In genomic region chr15:60328852-60329443, GRCh38 we compare ENCODE assay signal across 8 cellular contexts.
DNase-seq lines count a peak whose midpoint lies in the region; ATAC-seq and TF ChIP-seq lines count a peak whose summit lies in the region.

No MANE protein-coding gene starts in this region.

- no peak overlapping the region for H3K4me3 Mint-ChIP-seq in brain

- H3K36me3 Mint-ChIP-seq in brain: no peaks in the 10 kb centered on the region

- peaks cover 0 to 4% (median 3%) of the 10 kb centered on the region in 5 experiments for H3K9me3 Mint-ChIP-seq in brain

- H3K4me1 Mint-ChIP-seq in brain: peaks cover 33% of the 10 kb centered on the region

- peak; percentile 71 to 81 for TF ChIP-seq CTCF in brain (conservative IDR thresholded peaks at IDR 0.05)

- DNase-seq in NOMO-1 treated with DMSO at 0.1 percent for 48 hours (lab: John Stamatoyannopoulos, UW; ENCODE audit: unreplicated experiment) (peak; percentile 22), NOMO-1 treated with dmso at 0.1 percent for 144 hours (lab: John Stamatoyannopoulos, UW; ENCODE audit: unreplicated experiment) (no peak), NAMALWA (ENCODE audit: low spot score) (peak; percentile 44), lung microvascular endothelial cell (ENCODE audit: low read depth in 2 of 2) (peak; percentile 50 to 57), NCI-H2107 (lab: John Stamatoyannopoulos, UW) (no peak)

- no peak overlapping the region for H3K27ac Mint-ChIP-seq in brain

- H3K27me3 Mint-ChIP-seq in brain: peaks cover 63% of the 10 kb centered on the region

- no peak for ATAC-seq in GM21825 (IDR thresholded peaks at IDR 0.05; ENCODE audit: unreplicated experiment)
- ATAC-seq in HG02763 (IDR thresholded peaks at IDR 0.05; ENCODE audit: unreplicated experiment): no peak

Comparison
In these comparisons a context has a peak if more than half of its experiments do, and no peak if none do; other contexts are left out.
1. DNase-seq: peak in NOMO-1 treated with DMSO at 0.1 percent for 48 hours (single experiment), NAMALWA (single experiment) and lung microvascular endothelial cell (2 of 2); none in NOMO-1 treated with dmso at 0.1 percent for 144 hours (single experiment) and NCI-H2107 (single experiment).